In genomic region chr9:133144142-133144886, GRCh38 we compare ENCODE assay signal across 8 cellular contexts. TPM values are rescaled to one million over a fixed set of nuclear protein-coding genes. Genes with fewer than 3 reads are reported as not detected.
DNase-seq lines count a peak whose midpoint lies in the region; ATAC-seq, FAIRE-seq and TF ChIP-seq lines count a peak whose summit lies in the region.

No MANE protein-coding gene starts in this region.

- 5 to 14% (median 7%) methylated on average over 26 to 52 of the region's 52 CpGs for WGBS in heart left ventricle, 4 donors
- 4 to 6% (median 4%) methylated on average over 50 to 52 of the region's 52 CpGs for WGBS in psoas muscle, 3 donors

- no peaks in the 10 kb centered on the region for H3K27me3 Mint-ChIP-seq in Caco-2 (ENCODE audit: insufficient read depth, unreplicated experiment)

- peaks cover 4% of the 10 kb centered on the region for H3K4me1 Mint-ChIP-seq in Caco-2 (ENCODE audit: low read depth, unreplicated experiment)

- H3K36me3 Mint-ChIP-seq in Caco-2 (ENCODE audit: insufficient read depth, unreplicated experiment), result peaks cover 14% of the 10 kb centered on the region
- H3K36me3 Mint-ChIP-seq in activated naive CD4-positive, alpha-beta T cell treated with anti-CD3 and anti-CD28 coated beads, Interleukin-2, amount 50 U/mL, for 72 hours, result peaks cover 0 to 16% of the 10 kb centered on the region in 2 donors

- H3K27me3 ChIP-seq in Caco-2 (replicated peaks; ENCODE audit: control insufficient read depth, insufficient read depth, low read length), result no peaks in the 10 kb centered on the region
- no peaks in the 10 kb centered on the region for H3K27me3 ChIP-seq in heart left ventricle
- H3K27me3 ChIP-seq in psoas muscle (ENCODE audit: insufficient read depth in 3 of 3, low read length in 2 of 3), result no peaks in the 10 kb centered on the region

- BruUV-seq in Caco-2 (replicated peaks; lab: Mats Ljungman, UMichigan), result no TSS peak

- H3K4me3 Mint-ChIP-seq in Caco-2 (ENCODE audit: unreplicated experiment), result peak overlapping the region; percentile 65

- POLR2A ChIA-PET in Caco-2 (lab: Charles Lee), result no interaction called here

- H3K9me3 Mint-ChIP-seq in Caco-2 (ENCODE audit: unreplicated experiment), result no peaks in the 10 kb centered on the region
- H3K9me3 Mint-ChIP-seq in activated naive CD4-positive, alpha-beta T cell treated with anti-CD3 and anti-CD28 coated beads, Interleukin-2, amount 50 U/mL, for 72 hours, result no peaks in the 10 kb centered on the region

- no peak for TF ChIP-seq POLR2A in heart left ventricle (IDR thresholded peaks at IDR 0.05)

- DNase-seq in Caco-2 (peak; percentile 74 to 84), SKM-1 treated with dmso at 0.1 percent for 144 hours (lab: John Stamatoyannopoulos, UW; ENCODE audit: unreplicated experiment) (peak; percentile 39), heart left ventricle (peak; percentile 69 to 93 (median 82)), psoas muscle (peak; percentile 76 to 92), urothelium cell line (ENCODE audit: low spot score) (peak; percentile 84)
- peak; percentile 86 to 92 for DNase-seq in activated naive CD4-positive, alpha-beta T cell treated with anti-CD3 and anti-CD28 coated beads, Interleukin-2, amount 50 U/mL, for 72 hours (ENCODE audit: low spot score in 2 of 2)

- TF ChIP-seq CTCF in Caco-2 (IDR thresholded peaks at IDR 0.05; ENCODE audit: insufficient read depth in 1 of 2, low read depth in 1 of 2, low read length in 1 of 2, severe bottlenecking in 1 of 2, unreplicated experiment in 1 of 2), result peak; percentile 82 to 95
- TF ChIP-seq CTCF in heart left ventricle (IDR thresholded peaks at IDR 0.05), result peak; percentile 95 to 100 (median 99)
- TF ChIP-seq CTCF in psoas muscle (IDR thresholded peaks at IDR 0.05), result peak; percentile 99

- peak; percentile 66 for FAIRE-seq in urothelium cell line (lab: Jason Lieb, UNC)

- ATAC-seq in GM21367 (IDR thresholded peaks at IDR 0.05; ENCODE audit: unreplicated experiment), result peak; percentile 30
- peak; percentile 66 to 80 for ATAC-seq in activated naive CD4-positive, alpha-beta T cell treated with anti-CD3 and anti-CD28 coated beads, Interleukin-2, amount 50 U/mL, for 72 hours
- ATAC-seq in heart left ventricle, result peak in 3 of 4 donors; percentile 28 to 47 (median 45)
- ATAC-seq in psoas muscle, result peak; percentile 45 to 79 (median 74)

- H3K9me3 ChIP-seq in Caco-2, result no peaks in the 10 kb centered on the region
- H3K9me3 ChIP-seq in KOPT-K1 (ENCODE audit: insufficient read depth, low read length, poor library complexity, severe bottlenecking), result no peaks in the 10 kb centered on the region
- no peaks in the 10 kb centered on the region for H3K9me3 ChIP-seq in heart left ventricle
- no peaks in the 10 kb centered on the region for H3K9me3 ChIP-seq in psoas muscle

- H3K27ac Mint-ChIP-seq in Caco-2 (ENCODE audit: unreplicated experiment), result peak overlapping the region; percentile 74
- H3K27ac Mint-ChIP-seq in activated naive CD4-positive, alpha-beta T cell treated with anti-CD3 and anti-CD28 coated beads, Interleukin-2, amount 50 U/mL, for 72 hours, result peak overlapping the region; percentile 68 to 85

- H3K27ac ChIP-seq in KOPT-K1 (ENCODE audit: low read depth, low read length, poor library complexity, severe bottlenecking) (peak overlapping the region; percentile 47), heart left ventricle (peak overlapping the region in 10 of 12 donors; percentile 2 to 79 (median 28)), psoas muscle (peak overlapping the region; percentile 82)

- H3K36me3 ChIP-seq in Caco-2 (ENCODE audit: control insufficient read depth, insufficient read depth, low read length) (peaks cover 3% of the 10 kb centered on the region), KOPT-K1 (ENCODE audit: insufficient read depth, low read length) (no peaks in the 10 kb centered on the region), heart left ventricle (no peaks in the 10 kb centered on the region), psoas muscle (ENCODE audit: insufficient read depth in 1 of 2, low read depth in 1 of 2) (no peaks in the 10 kb centered on the region)

- CTCF ChIA-PET in Caco-2 (lab: Charles Lee), result interaction anchor here (0.5 to 2.5 kb wide), 18 partner anchors 11 to 289 kb away, joined by 3 to 15 read pairs (median 4); partner anchors contain the start of gene GTF3C5

- peaks cover 20% of the 10 kb centered on the region for H3K4me1 ChIP-seq in Caco-2
- peaks cover 7 to 77% (median 51%) of the 10 kb centered on the region in 12 donors for H3K4me1 ChIP-seq in heart left ventricle
- peaks cover 41% of the 10 kb centered on the region for H3K4me1 ChIP-seq in psoas muscle

- intact Hi-C loops in Caco-2 (cut with micrococcal nuclease; ENCODE audit: unreplicated experiment) (no loop called here), heart left ventricle (cut with DNase I) (loop anchor here in 8 of 10 donors (1.0 to 10.0 kb wide), 6 partner anchors 41 to 112 kb away; partner anchors contain the start of gene GTF3C5 (in 1 of the 8)), psoas muscle (cut with DNase I) (no loop called here)

- peak overlapping the region; percentile 20; the same call in 1 of the 2 replicates for H3K4me3 ChIP-seq in Caco-2 (ENCODE audit: low read depth, low read length)
- peak overlapping the region in 10 of 12 donors; percentile 30 to 56 (median 44) for H3K4me3 ChIP-seq in heart left ventricle
- peak overlapping the region; percentile 57 for H3K4me3 ChIP-seq in psoas muscle

RNA-seq across cellular contexts. Expression of gene GBGT1, which starts 19.4 kb away (rescaled TPM):
- total RNA-seq in Caco-2 (2022) (0.14 and 0.16 TPM in 2 replicates), heart left ventricle (10 to 100 TPM in 2 of 9 donors, 1 to 10 TPM in 7; 4.6 to 22.5 (median 7.1) TPM), psoas muscle (1 to 10 TPM; 2.0 to 4.4 (median 3.3) TPM)
- 1 to 10 TPM; 3.1 to 7.3 TPM for total RNA-seq in activated naive CD4-positive, alpha-beta T cell treated with anti-CD3 and anti-CD28 coated beads, Interleukin-2, amount 50 U/mL, for 72 hours
- polyA plus RNA-seq in heart left ventricle (1 to 10 TPM; 5.4 to 7.0 TPM), psoas muscle (1 to 10 TPM; 1.6 to 2.9 (median 2.7) TPM)

RNA-seq across cellular contexts. Expression of gene RALGDS, which starts 23.3 kb away (rescaled TPM):
- total RNA-seq in Caco-2 (2022) (18.7 and 19.7 TPM in 2 replicates), heart left ventricle (10 to 100 TPM; 17.8 to 70.1 (median 26.6) TPM), psoas muscle (10 to 100 TPM; 13.3 to 64.6 (median 21.4) TPM)
- 10 to 100 TPM; 45.3 to 77.0 TPM for total RNA-seq in activated naive CD4-positive, alpha-beta T cell treated with anti-CD3 and anti-CD28 coated beads, Interleukin-2, amount 50 U/mL, for 72 hours
- polyA plus RNA-seq in heart left ventricle (10 to 100 TPM; 18.3 to 24.8 TPM), psoas muscle (10 to 100 TPM; 12.3 to 21.1 (median 17.2) TPM)

Comparison
In these comparisons a context has a peak if more than half of its experiments do, and no peak if none do; other contexts are left out.
1. Peak in every context shown above with its lines: DNase-seq, ATAC-seq, H3K4me3 ChIP-seq and H3K27ac ChIP-seq.
2. DNase-seq: peak in every context shown above with its lines; median percentile 89 in activated naive CD4-positive, alpha-beta T cell treated with anti-CD3 and anti-CD28 coated beads, Interleukin-2, amount 50 U/mL, for 72 hours; 84 in psoas muscle; 84 in urothelium cell line; 82 in heart left ventricle; 79 in Caco-2; 39 in SKM-1 treated with dmso at 0.1 percent for 144 hours.
3. H3K27ac ChIP-seq: peak in every context shown above with its lines; median percentile 82 in psoas muscle; 47 in KOPT-K1; 28 in heart left ventricle.
4. intact Hi-C loops: an anchor here in heart left ventricle (1.0 to 10.0 kb wide); none called in Caco-2 and psoas muscle.